18 cellular contexts compared by ENCODE assay signal in genomic region chr22:48433647-48434046, GRCh38.
A peak's percentile ranks its signal among the peaks of the same experiment; 100 is the strongest.
DNase-seq lines count a peak whose midpoint lies in the region; ATAC-seq, FAIRE-seq and TF ChIP-seq lines count a peak whose summit lies in the region.
"Had no signal": no experiment of that assay in that cellular context is flagged by ENCODE, and none has a peak within 500 bp of the region (broad histone marks: within the 10 kb centered on the region; RNA-seq: fewer than 3 reads in every experiment).

No MANE protein-coding gene starts in this region.

- DNase-seq in SJSA1 (ENCODE audit: low read depth in 1 of 2, low spot score in 2 of 2), result no peak
- DNase-seq in kidney, result peak; percentile 66
- no peak for DNase-seq in neuronal stem cell (ENCODE audit: low spot score)
- peak; percentile 31 for DNase-seq in upper lobe of right lung
- DNase-seq in GM12892 (ENCODE audit: insufficient read length), result no peak
- DNase-seq in NCI-H146 (lab: John Stamatoyannopoulos, UW), result no peak
- DNase-seq: 8988T; Calu3; CD8-positive, alpha-beta T cell; DMS79 treated with DMSO at 0.1 percent for 48 hours; GF-D8; HFFc6; IMR-90 had no signal

- no peak for TF ChIP-seq POLR2A in GM12892 (IDR thresholded peaks at IDR 0.05; ENCODE audit: low read depth, low read length)

- ATAC-seq in upper lobe of right lung, result no peak
- ATAC-seq in HG03342 (IDR thresholded peaks at IDR 0.05; ENCODE audit: unreplicated experiment), result no peak
- ATAC-seq: CD8-positive, alpha-beta T cell; GM23338; HCT116 had no signal

- H3K4me1 ChIP-seq in SJSA1 (replicated peaks), result peaks cover 68% of the 10 kb centered on the region
- H3K4me1 ChIP-seq in kidney (ENCODE audit: control insufficient read depth in 1 of 2, insufficient read depth in 1 of 2, low read depth in 1 of 2, low read length in 2 of 2), result no peaks in the 10 kb centered on the region
- H3K4me1 ChIP-seq in neuronal stem cell (ENCODE audit: control insufficient read depth in 2 of 2, insufficient read depth in 1 of 2, low read depth in 1 of 2, low read length in 2 of 2), result no peaks in the 10 kb centered on the region
- no peaks in the 10 kb centered on the region for H3K4me1 ChIP-seq in upper lobe of right lung
- H3K4me1 ChIP-seq: BLaER1 had no signal

- WGBS in neuronal stem cell (ENCODE audit: extremely low coverage in 2 of 2, insufficient read length in 2 of 2, insufficient replicate concordance in 1 of 2), 2 donors, result no CpG with 5 or more reads among the region's 11 CpGs

- peak overlapping the region; percentile 84; the same call in 1 of the 2 replicates for H3K27ac ChIP-seq in SJSA1
- no peak overlapping the region for H3K27ac ChIP-seq in kidney (ENCODE audit: low read depth in 2 of 2, low read length in 2 of 2)
- H3K27ac ChIP-seq in neuronal stem cell (replicated peaks; ENCODE audit: low read length), result no peak overlapping the region
- no peak overlapping the region for H3K27ac ChIP-seq in upper lobe of right lung
- H3K27ac ChIP-seq: BLaER1 had no signal

- no peak overlapping the region for H3K23ac ChIP-seq in neuronal stem cell (ENCODE audit: low read depth, low read length, poor library complexity)

- H2AK5ac ChIP-seq in neuronal stem cell (ENCODE audit: low read depth, low read length), result peak overlapping the region; percentile 49

- H3K18ac ChIP-seq in neuronal stem cell (ENCODE audit: low read length), result peak overlapping the region; percentile 40

- H3K9ac ChIP-seq in kidney (ENCODE audit: low read length in 2 of 2) (no peak overlapping the region), neuronal stem cell (ENCODE audit: low read depth, low read length, poor library complexity) (no peak overlapping the region)
- H3K9ac ChIP-seq: BLaER1 had no signal

- FAIRE-seq in kidney (lab: Jason Lieb, UNC), result no peak
- FAIRE-seq in GM12892 (lab: Jason Lieb, UNC), result no peak
- FAIRE-seq: HTR-8/SVneo had no signal

- no peak overlapping the region for H3K14ac ChIP-seq in neuronal stem cell (ENCODE audit: low read length)

- TF ChIP-seq CTCF in kidney (IDR thresholded peaks at IDR 0.05; ENCODE audit: borderline replicate concordance, extremely low read depth, insufficient read depth) (no peak), upper lobe of right lung (IDR thresholded peaks at IDR 0.05) (no peak)

- no peak overlapping the region for H2BK120ac ChIP-seq in neuronal stem cell (ENCODE audit: low read depth, low read length)

- no peaks in the 10 kb centered on the region for H3K36me3 ChIP-seq in SJSA1
- no peaks in the 10 kb centered on the region for H3K36me3 ChIP-seq in kidney (ENCODE audit: control insufficient read depth in 1 of 2, insufficient read depth in 2 of 2, low read length in 2 of 2)
- H3K36me3 ChIP-seq in neuronal stem cell (replicated peaks in 1 of 2; ENCODE audit: control insufficient read depth in 2 of 2, insufficient read depth in 2 of 2, low read length in 2 of 2), result no peaks in the 10 kb centered on the region
- no peaks in the 10 kb centered on the region for H3K36me3 ChIP-seq in upper lobe of right lung
- H3K36me3 ChIP-seq: BLaER1 had no signal

- no peak overlapping the region for H2BK5ac ChIP-seq in neuronal stem cell (ENCODE audit: low read length)

- H3K4me3 ChIP-seq in SJSA1 (no peak overlapping the region), kidney (ENCODE audit: low read length in 2 of 2) (no peak overlapping the region), neuronal stem cell (ENCODE audit: low read length in 2 of 2) (no peak overlapping the region), upper lobe of right lung (no peak overlapping the region)
- H3K4me3 ChIP-seq: BLaER1, GM23338 had no signal

- H3K79me1 ChIP-seq in neuronal stem cell (ENCODE audit: low read depth, low read length), result no peaks in the 10 kb centered on the region

- H2AFZ ChIP-seq in neuronal stem cell (ENCODE audit: low read length), result no peak overlapping the region
- H2AFZ ChIP-seq: GM23338 had no signal

- H3K4me2 ChIP-seq in neuronal stem cell (ENCODE audit: insufficient read depth, low read length, poor library complexity, severe bottlenecking), result no peak overlapping the region
- H3K4me2 ChIP-seq: BLaER1, GM23338 had no signal

- H4K8ac ChIP-seq in neuronal stem cell (ENCODE audit: low read depth, low read length), result no peak overlapping the region

- intact Hi-C loops in kidney (cut with DNase I) (no loop called here), upper lobe of right lung (cut with DNase I) (no loop called here)

- H2BK15ac ChIP-seq in neuronal stem cell (ENCODE audit: low read length), result no peak overlapping the region

- no peak overlapping the region for H4K91ac ChIP-seq in neuronal stem cell (ENCODE audit: low read depth, low read length, poor library complexity)

- no peak overlapping the region for H2BK12ac ChIP-seq in neuronal stem cell (ENCODE audit: low read length)

- H3K27me3 ChIP-seq in SJSA1 (replicated peaks), result no peaks in the 10 kb centered on the region
- H3K27me3 ChIP-seq in neuronal stem cell (ENCODE audit: control insufficient read depth in 3 of 3, insufficient read depth in 3 of 3, low read depth in 1 of 3, low read length in 3 of 3), result peaks cover 0 to 12% (median 0%) of the 10 kb centered on the region in 3 experiments
- no peaks in the 10 kb centered on the region for H3K27me3 ChIP-seq in upper lobe of right lung

- H3K9me3 ChIP-seq in SJSA1 (replicated peaks), result no peaks in the 10 kb centered on the region
- no peaks in the 10 kb centered on the region for H3K9me3 ChIP-seq in kidney (ENCODE audit: control insufficient read depth in 1 of 2, low read length in 2 of 2)
- peaks cover 0 to 2% of the 10 kb centered on the region in 2 donors for H3K9me3 ChIP-seq in neuronal stem cell (replicated peaks in 1 of 2; ENCODE audit: control insufficient read depth in 2 of 2, insufficient read depth in 1 of 2, low read depth in 1 of 2, low read length in 2 of 2)
- H3K9me3 ChIP-seq in upper lobe of right lung, result no peaks in the 10 kb centered on the region
- H3K9me3 ChIP-seq: BLaER1 had no signal

- no peak overlapping the region for H3K4ac ChIP-seq in neuronal stem cell (ENCODE audit: low read length)

Comparison
In these comparisons a context has a peak if more than half of its experiments do, and no peak if none do; other contexts are left out.
1. DNase-seq: peak in kidney (single experiment) and upper lobe of right lung (single experiment); none in SJSA1 (0 of 2), neuronal stem cell (single experiment), GM12892 (single experiment) and NCI-H146 (single experiment).